8 cellular contexts compared by ENCODE assay signal in genomic region chr2:25664531-25665307, GRCh38. TPM values are rescaled to one million over a fixed set of nuclear protein-coding genes. Genes with fewer than 3 reads are reported as not detected.
DNase-seq lines count a peak whose midpoint lies in the region; FAIRE-seq and TF ChIP-seq lines count a peak whose summit lies in the region.

No MANE protein-coding gene starts in this region.

- peak; percentile 78 for FAIRE-seq in endothelial cell of umbilical vein (lab: Jason Lieb, UNC)

- peaks cover 4% of the 10 kb centered on the region for H3K79me1 ChIP-seq in mesendoderm (ENCODE audit: low read length)

- peak; percentile 77 to 79 for TF ChIP-seq CTCF in endothelial cell of umbilical vein (IDR thresholded peaks at IDR 0.05; ENCODE audit: extremely low read depth in 1 of 2, insufficient read depth in 1 of 2, low read depth in 1 of 2, low read length in 2 of 2)

- intact Hi-C loops in endothelial cell of umbilical vein (cut with micrococcal nuclease) = loop anchor here (1.0 to 5.0 kb wide), 3 partner anchors 57 to 287 kb away; no protein-coding TSS in a partner anchor

- H3K4me2 ChIP-seq in endothelial cell of umbilical vein (ENCODE audit: insufficient read depth, low read length) (peak overlapping the region; percentile 26), mesendoderm (ENCODE audit: low read length) (no peak overlapping the region)

- no peak overlapping the region for H2AK5ac ChIP-seq in mesendoderm (ENCODE audit: low read length)

- BruUV-seq in endothelial cell of umbilical vein (replicated peaks; lab: Mats Ljungman, UMichigan) = no TSS peak

- peak; percentile 85 for DNase-seq in Caki2 (ENCODE audit: low read depth)
- peak; percentile 57 for DNase-seq in HCEC 1CT
- DNase-seq in SHP77 treated with DMSO at 0.1 percent for 48 hours (lab: John Stamatoyannopoulos, UW) = peak; percentile 28
- peak; percentile 83 for DNase-seq in endothelial cell of umbilical vein (ENCODE audit: low read depth, low spot score)
- peak; percentile 95 for DNase-seq in mesendoderm
- DNase-seq in ureter (ENCODE audit: low spot score) = peak; percentile 64
- DNase-seq in stimulated activated naive CD4-positive, alpha-beta T cell treated with Interleukin-2 at 50 U/mL for 16 hours (lab: John Stamatoyannopoulos, UW) = no peak
- no peak for DNase-seq in GF-D8 (lab: John Stamatoyannopoulos, UW)

- dilution Hi-C loops in endothelial cell of umbilical vein (cut with MboI; ENCODE audit: extremely low pct_ligation_motif_present, low sequenced_read_pairs) = no loop called here

- H3K36me3 ChIP-seq in endothelial cell of umbilical vein (ENCODE audit: control insufficient read depth in 2 of 2, extremely low read depth in 1 of 2, insufficient read depth in 2 of 2, low read length in 2 of 2) (no peaks in the 10 kb centered on the region), mesendoderm (ENCODE audit: control insufficient read depth, insufficient read depth, low read length) (no peaks in the 10 kb centered on the region)

- H3K4me1 ChIP-seq in endothelial cell of umbilical vein (ENCODE audit: control insufficient read depth, extremely low read depth, insufficient read depth, low read length) (peaks cover 4% of the 10 kb centered on the region), mesendoderm (ENCODE audit: control insufficient read depth, low read depth, low read length) (no peaks in the 10 kb centered on the region)

- H3K23ac ChIP-seq in mesendoderm (ENCODE audit: low read length) = no peak overlapping the region

- H3K9me1 ChIP-seq in endothelial cell of umbilical vein (replicated peaks; ENCODE audit: control insufficient read depth, extremely low read depth, insufficient read depth, low read length) = no peaks in the 10 kb centered on the region

- H2BK5ac ChIP-seq in mesendoderm (ENCODE audit: low read length) = no peak overlapping the region

- CTCF ChIA-PET in endothelial cell of umbilical vein (lab: Charles Lee) = interaction anchor here (0.5 to 8.1 kb wide), 55 partner anchors 8 to 469 kb away, joined by 3 to 561 read pairs (median 4); partner anchors contain the start of gene DTNB

- H3K18ac ChIP-seq in mesendoderm (ENCODE audit: low read length) = no peak overlapping the region

- H2BK120ac ChIP-seq in mesendoderm (ENCODE audit: low read depth, low read length) = no peak overlapping the region

- H3K79me2 ChIP-seq in endothelial cell of umbilical vein (ENCODE audit: control insufficient read depth, insufficient read depth, low read length) (no peaks in the 10 kb centered on the region), mesendoderm (ENCODE audit: control insufficient read depth, insufficient read depth, low read length) (no peaks in the 10 kb centered on the region)

- no peak overlapping the region for H3K9ac ChIP-seq in endothelial cell of umbilical vein (replicated peaks; ENCODE audit: extremely low read depth, insufficient read depth, low read length)
- H3K9ac ChIP-seq in mesendoderm (ENCODE audit: low read length) = no peak overlapping the region

- H3K4ac ChIP-seq in mesendoderm (ENCODE audit: low read depth, low read length) = no peak overlapping the region

- H3K27ac ChIP-seq in endothelial cell of umbilical vein (ENCODE audit: insufficient read depth, low read depth, low read length) (no peak overlapping the region), mesendoderm (ENCODE audit: low read depth, low read length) (no peak overlapping the region)

- no peak overlapping the region for H3K56ac ChIP-seq in mesendoderm (ENCODE audit: low read length)

- no peaks in the 10 kb centered on the region for H4K20me1 ChIP-seq in endothelial cell of umbilical vein (replicated peaks; ENCODE audit: control insufficient read depth, extremely low read depth, insufficient read depth, low read length)

- POLR2A ChIA-PET in endothelial cell of umbilical vein (lab: Charles Lee) = interaction anchor here (0.7 kb wide), 1 partner anchor 256 kb away, joined by 4 read pairs; no protein-coding TSS in a partner anchor

- WGBS in mesendoderm (ENCODE audit: extremely low coverage, insufficient coverage, low lambda C conversion rate) = no CpG with 5 or more reads among the region's 11 CpGs

- no peak overlapping the region for H4K5ac ChIP-seq in mesendoderm (ENCODE audit: low read length)

- no peaks in the 10 kb centered on the region for H3K9me3 ChIP-seq in endothelial cell of umbilical vein (replicated peaks; ENCODE audit: control insufficient read depth, insufficient read depth, low read length)

- H2BK15ac ChIP-seq in mesendoderm (replicated peaks; ENCODE audit: low read depth) = no peak overlapping the region

- H4K8ac ChIP-seq in mesendoderm (ENCODE audit: low read depth, low read length) = no peak overlapping the region

- H3K4me3 ChIP-seq in endothelial cell of umbilical vein (replicated peaks in 1 of 3; ENCODE audit: insufficient read depth in 1 of 3, low read depth in 1 of 3, low read length in 3 of 3) = no peak overlapping the region
- H3K4me3 ChIP-seq in mesendoderm (ENCODE audit: low read length) = no peak overlapping the region

- in situ Hi-C loops in Caki2 (cut with HindIII; ENCODE audit: low pct_unique_long_range_greater_than_20kb, low sequenced_read_pairs) = no loop called here

- no peaks in the 10 kb centered on the region for H3K27me3 ChIP-seq in endothelial cell of umbilical vein (ENCODE audit: control insufficient read depth in 2 of 2, insufficient read depth in 2 of 2, low read length in 2 of 2)
- no peaks in the 10 kb centered on the region for H3K27me3 ChIP-seq in mesendoderm (ENCODE audit: insufficient read depth, low read length, poor library complexity)

- no peak for TF ChIP-seq POLR2A in endothelial cell of umbilical vein (IDR thresholded peaks at IDR 0.05; ENCODE audit: low read depth, low read length)

- peak overlapping the region; percentile 45 for H2AFZ ChIP-seq in endothelial cell of umbilical vein (ENCODE audit: low read depth, low read length)

TF ChIP-seq in endothelial cell of umbilical vein, 7 proteins besides CTCF, POLR2A, EP300 and RAD21:
- TF ChIP-seq FOS (IDR thresholded peaks at IDR 0.05; ENCODE audit: borderline replicate concordance, insufficient read depth, low read length) = no peak
- TF ChIP-seq EZH2 (IDR thresholded peaks at IDR 0.05; ENCODE audit: borderline replicate concordance, low read depth, low read length, severe bottlenecking) = no peak
- TF ChIP-seq MAX (IDR thresholded peaks at IDR 0.05; ENCODE audit: insufficient read depth, insufficient read length) = no peak
- no peak for TF ChIP-seq POLR2AphosphoS5 (IDR thresholded peaks at IDR 0.05; ENCODE audit: insufficient read depth, low read depth, low read length)
- no peak for TF ChIP-seq JUN (IDR thresholded peaks at IDR 0.05; ENCODE audit: borderline replicate concordance, insufficient read depth, insufficient read length, low read depth)
- TF ChIP-seq MYC (IDR thresholded peaks at IDR 0.05; ENCODE audit: low read depth, low read length) = no peak
- TF ChIP-seq GATA2 (IDR thresholded peaks at IDR 0.05; ENCODE audit: insufficient read depth, insufficient read length, low read depth, low read length) = no peak

RNA-seq across cellular contexts. Expression of gene DTNB, which starts 8.7 kb away (rescaled TPM):
- total RNA-seq in Caki2 (2014; rRNA removed; shearing (Covaris generic); ENCODE audit: low replicate concordance) = 6.3 and 12.3 TPM in 2 replicates
- total RNA-seq in endothelial cell of umbilical vein (13.9 and 17.0 TPM in 2 replicates), ureter (33.8 TPM)
- 11.0 and 11.5 TPM in 2 replicates for polyA plus RNA-seq in endothelial cell of umbilical vein
- 9.1 and 9.6 TPM in 2 replicates for polyA plus RNA-seq in endothelial cell of umbilical vein (2011; cell fraction: cytosol; rRNA removed)
- polyA plus RNA-seq in endothelial cell of umbilical vein (2011; cell fraction: nucleus; rRNA removed) = 17.7 and 18.8 TPM in 2 replicates
- polyA plus RNA-seq in endothelial cell of umbilical vein (2012) = 11.6 and 13.6 TPM in 2 replicates
- 25.4 and 28.8 TPM in 2 replicates for polyA minus RNA-seq in endothelial cell of umbilical vein
- polyA minus RNA-seq in endothelial cell of umbilical vein (2011; cell fraction: cytosol; rRNA and poly(A)+ RNA removed) = 10.8 TPM
- polyA minus RNA-seq in endothelial cell of umbilical vein (2011; cell fraction: nucleus; rRNA and poly(A)+ RNA removed) = 37.2 and 68.2 TPM in 2 replicates
- 12.2 TPM for polyA plus RNA-seq in mesendoderm (2013, experiment 1 of 2)
- 15.6 TPM for polyA plus RNA-seq in mesendoderm (2013, experiment 2 of 2)

Comparison
In these comparisons a context has a peak if more than half of its experiments do, and no peak if none do; other contexts are left out.
1. DNase-seq: peak in Caki2 (single experiment), HCEC 1CT (single experiment), SHP77 treated with DMSO at 0.1 percent for 48 hours (single experiment), endothelial cell of umbilical vein (single experiment), mesendoderm (single experiment) and ureter (single experiment); none in stimulated activated naive CD4-positive, alpha-beta T cell treated with Interleukin-2 at 50 U/mL for 16 hours (single experiment) and GF-D8 (single experiment).